9 cellular contexts compared by ENCODE assay signal in genomic region chr2:191151315-191151698, GRCh38. TPM values are rescaled to one million over a fixed set of nuclear protein-coding genes. Genes with fewer than 3 reads are reported as not detected.
DNase-seq lines count a peak whose midpoint lies in the region; ATAC-seq and TF ChIP-seq lines count a peak whose summit lies in the region.
"Had no signal": no experiment of that assay in that cellular context is flagged by ENCODE, and none has a peak within 500 bp of the region (broad histone marks: within the 10 kb centered on the region; RNA-seq: fewer than 3 reads in every experiment).

No MANE protein-coding gene starts in this region.

- CTCF ChIA-PET in OCI-LY7 (lab: Charles Lee; ENCODE audit: unreplicated experiment): no interaction called here

- H3K9me3 ChIP-seq in OCI-LY7 (ENCODE audit: low read length): no peaks in the 10 kb centered on the region
- H3K9me3 ChIP-seq in esophagus muscularis mucosa: no peaks in the 10 kb centered on the region
- H3K9me3 ChIP-seq: MG63 had no signal

- TF ChIP-seq POLR2A in esophagus muscularis mucosa (IDR thresholded peaks at IDR 0.05; ENCODE audit: low read depth): no peak

- peak overlapping the region; percentile 17; the same call in 1 of the 2 replicates for H3K4me2 ChIP-seq in OCI-LY7 (ENCODE audit: low read length)

- H3K79me2 ChIP-seq in OCI-LY7 (ENCODE audit: insufficient read depth, low read depth, low read length): no peaks in the 10 kb centered on the region

- ATAC-seq in GM21526 (IDR thresholded peaks at IDR 0.05; ENCODE audit: low FRiP score, unreplicated experiment) (peak; percentile 5), sciatic nerve (peak; percentile 29), GM19395 (IDR thresholded peaks at IDR 0.05; ENCODE audit: unreplicated experiment) (no peak)

- H3K4me1 ChIP-seq in OCI-LY7 (ENCODE audit: insufficient read depth, low read length, poor library complexity, severe bottlenecking) (no peaks in the 10 kb centered on the region), esophagus muscularis mucosa (peaks cover 0 to 15% (median 12%) of the 10 kb centered on the region in 4 donors)

- DNase-seq in OCI-LY7 (ENCODE audit: low spot score) (no peak), esophagus muscularis mucosa (ENCODE audit: extremely low spot score) (no peak), sciatic nerve (ENCODE audit: low spot score) (no peak), DMS79 (lab: John Stamatoyannopoulos, UW) (no peak), NCI-H345 treated with DMSO at 0.1 percent for 48 hours (lab: John Stamatoyannopoulos, UW; ENCODE audit: unreplicated experiment) (no peak), OCI-M2 (lab: John Stamatoyannopoulos, UW; ENCODE audit: unreplicated experiment) (no peak)

- intact Hi-C loops in OCI-LY7 (cut with micrococcal nuclease; ENCODE audit: unreplicated experiment) (loop anchor here (10.0 kb wide), 1 partner anchor 297 kb away; no protein-coding TSS in a partner anchor), esophagus muscularis mucosa (cut with DNase I) (no loop called here), sciatic nerve (cut with DNase I) (no loop called here)

- no peak overlapping the region for H3K4me3 ChIP-seq in OCI-LY7 (ENCODE audit: low read depth, low read length, poor library complexity, severe bottlenecking)
- H3K4me3 ChIP-seq in esophagus muscularis mucosa: peak overlapping the region; percentile 53 to 63 (median 56)

- TF ChIP-seq CTCF in OCI-LY7 (conservative IDR thresholded peaks at IDR 0.05; ENCODE audit: low read length): no peak
- TF ChIP-seq CTCF in esophagus muscularis mucosa (IDR thresholded peaks at IDR 0.05): no peak

- TF ChIP-seq EP300 in esophagus muscularis mucosa (IDR thresholded peaks at IDR 0.05): no peak

- no peaks in the 10 kb centered on the region for H3K9me2 ChIP-seq in OCI-LY7 (ENCODE audit: insufficient read depth, low read length)

- H3K27ac ChIP-seq in OCI-LY7 (ENCODE audit: low read depth, low read length, poor library complexity, severe bottlenecking): no peak overlapping the region
- H3K27ac ChIP-seq in esophagus muscularis mucosa (replicated peaks in 1 of 4): peak overlapping the region in 2 of 4 donors; percentile 41 to 64

- POLR2A ChIA-PET in OCI-LY7 (lab: Charles Lee): no interaction called here

- no peak overlapping the region for H2AFZ ChIP-seq in OCI-LY7 (ENCODE audit: low read length)

- 93% methylated on average over 5 of the region's 6 CpGs for WGBS in esophagus muscularis mucosa

- no peaks in the 10 kb centered on the region for H3K36me3 ChIP-seq in OCI-LY7 (ENCODE audit: insufficient read depth, low read length)
- H3K36me3 ChIP-seq in esophagus muscularis mucosa: no peaks in the 10 kb centered on the region
- H3K36me3 ChIP-seq: MG63 had no signal

- BruUV-seq in OCI-LY7 (replicated peaks; lab: Mats Ljungman, UMichigan): no TSS peak

- no peaks in the 10 kb centered on the region for H4K20me1 ChIP-seq in OCI-LY7 (ENCODE audit: insufficient read depth, low read length)

- peaks cover 0 to 14% (median 0%) of the 10 kb centered on the region in 4 donors for H3K27me3 ChIP-seq in esophagus muscularis mucosa
- H3K27me3 ChIP-seq: MG63 had no signal

RNA-seq across cellular contexts. Expression of gene STAT4, which starts 0.5 kb away (rescaled TPM):
- not detected in 2 replicates for total RNA-seq in OCI-LY7 (2014; rRNA removed; shearing (Covaris generic))
- total RNA-seq in OCI-LY7 (2022): not detected in 2 replicates
- 1 to 10 TPM in 2 of 4 donors, under 1 TPM in 2; 0.26 to 5.4 (median 2.4) TPM for total RNA-seq in esophagus muscularis mucosa
- 3.5 TPM for total RNA-seq in sciatic nerve
